In genomic region chr22:35705141-35705540, GRCh38 we compare ENCODE assay signal across 17 cellular contexts. TPM values are rescaled to one million over a fixed set of nuclear protein-coding genes. Genes with fewer than 3 reads are reported as not detected.
A peak's percentile ranks its signal among the peaks of the same experiment; 100 is the strongest.
DNase-seq lines count a peak whose midpoint lies in the region; ATAC-seq, FAIRE-seq and TF ChIP-seq lines count a peak whose summit lies in the region.
"Had no signal": no experiment of that assay in that cellular context is flagged by ENCODE, and none has a peak within 500 bp of the region (broad histone marks: within the 10 kb centered on the region; RNA-seq: fewer than 3 reads in every experiment).

No MANE protein-coding gene starts in this region.

- ATAC-seq in IMR-90 (ENCODE audit: low read depth) = peak; percentile 91
- no peak for ATAC-seq in lower lobe of right lung
- ATAC-seq in GM18511 (IDR thresholded peaks at IDR 0.05; ENCODE audit: unreplicated experiment) = no peak
- ATAC-seq: T-cell had no signal

- no peak overlapping the region for H3K9ac ChIP-seq in IMR-90 (ENCODE audit: low read depth, low read length)

- no peak overlapping the region for H2AK9ac ChIP-seq in IMR-90 (replicated peaks; ENCODE audit: low read depth, low read length, poor library complexity)

- DNase-seq in AG09309 (ENCODE audit: low read depth) = peak; percentile 39
- DNase-seq in IMR-90 = peak; percentile 95
- peak; percentile 87 for DNase-seq in bronchial epithelial cell (ENCODE audit: low read depth)
- peak; percentile 10 for DNase-seq in kidney epithelial cell (ENCODE audit: low read depth)
- no peak for DNase-seq in lower lobe of right lung
- no peak for DNase-seq in NCI-H748 treated with DMSO at 0.1 percent for 48 hours (lab: John Stamatoyannopoulos, UW)
- no peak for DNase-seq in activated CD4-positive, alpha-beta memory T cell treated with anti-CD3 and anti-CD28 coated beads for 36 hours
- DNase-seq: activated CD4-positive, alpha-beta T cell treated with anti-CD3 and anti-CD28 coated beads for 4 hours; activated T-cell treated with anti-CD3 and anti-CD28 coated beads, Interleukin-2, amount 50 U/mL, for 24 hours; BE2C; mesendoderm; MV-4-11; ovary; stimulated activated CD4-positive, alpha-beta T cell treated with anti-CD3 and anti-CD28 coated beads, Interleukin-15, amount 100 ng/mL, for 24 hours; T-cell had no signal

- no peaks in the 10 kb centered on the region for H3K9me3 Mint-ChIP-seq in activated CD4-positive, alpha-beta memory T cell treated with anti-CD3 and anti-CD28 coated beads for 36 hours
- H3K9me3 Mint-ChIP-seq: activated T-cell treated with anti-CD3 and anti-CD28 coated beads, Interleukin-2, amount 50 U/mL, for 24 hours; T-cell had no signal

- H3K4me1 ChIP-seq in IMR-90 (ENCODE audit: control insufficient read depth, insufficient read depth, low read length) (peaks cover 18% of the 10 kb centered on the region), lower lobe of right lung (no peaks in the 10 kb centered on the region)
- H3K4me1 ChIP-seq: BE2C, upper lobe of left lung had no signal

- H3K23ac ChIP-seq in IMR-90 (ENCODE audit: low read depth, low read length) = no peak overlapping the region

- TF ChIP-seq RAD21 in IMR-90 (IDR thresholded peaks at IDR 0.05; ENCODE audit: low read length) = no peak

- no peaks in the 10 kb centered on the region; a peak in 1 of 4 replicates for H3K79me1 ChIP-seq in IMR-90 (ENCODE audit: low read depth in 1 of 2, low read length in 2 of 2)

- H3K27ac Mint-ChIP-seq in activated CD4-positive, alpha-beta memory T cell treated with anti-CD3 and anti-CD28 coated beads for 36 hours = no peak overlapping the region
- H3K27ac Mint-ChIP-seq: activated T-cell treated with anti-CD3 and anti-CD28 coated beads, Interleukin-2, amount 50 U/mL, for 24 hours; T-cell had no signal

- H2BK5ac ChIP-seq in IMR-90 (ENCODE audit: low read depth, low read length, poor library complexity, severe bottlenecking) = peak overlapping the region; percentile 68

- no peak for FAIRE-seq in bronchial epithelial cell (lab: Jason Lieb, UNC)

- dilution Hi-C loops in IMR-90 (cut with HindIII; ENCODE audit: low sequenced_read_pairs, unreplicated experiment) = no loop called here

- no peak overlapping the region for H4K5ac ChIP-seq in IMR-90 (ENCODE audit: low read depth, low read length)

- H2BK15ac ChIP-seq in IMR-90 (ENCODE audit: low read depth, low read length) = 0 out of 3 replicates have a peak overlapping the region, but pooled peaks have one; percentile 29

- BruUV-seq in IMR-90 (replicated peaks; lab: Mats Ljungman, UMichigan) = no TSS peak

- in situ Hi-C loops in IMR-90 (cut with MboI; ENCODE audit: low sequenced_read_pairs) = no loop called here

- H3K36me3 ChIP-seq in IMR-90 (ENCODE audit: control insufficient read depth, insufficient read depth, low read length) = no peaks in the 10 kb centered on the region
- H3K36me3 ChIP-seq in bronchial epithelial cell (ENCODE audit: control insufficient read depth, insufficient read depth, low read length) = no peaks in the 10 kb centered on the region
- no peaks in the 10 kb centered on the region for H3K36me3 ChIP-seq in kidney epithelial cell (ENCODE audit: control insufficient read depth, insufficient read depth, low read length)
- no peaks in the 10 kb centered on the region for H3K36me3 ChIP-seq in lower lobe of right lung
- H3K36me3 ChIP-seq: BE2C, ovary, upper lobe of left lung had no signal

- no peak overlapping the region for H3K56ac ChIP-seq in IMR-90 (ENCODE audit: extremely low read depth, insufficient read depth, low read length)

- WGBS in IMR-90 (ENCODE audit: extremely low coverage in 2 of 2, insufficient read length in 1 of 2), 2 experiments = no CpG with 5 or more reads among the region's 3 CpGs

- peaks cover 12% of the 10 kb centered on the region; the same call in 1 of the 2 replicates for H3K9me1 ChIP-seq in IMR-90 (ENCODE audit: insufficient read depth, low read length)

- POLR2A ChIA-PET in IMR-90 (lab: Charles Lee; ENCODE audit: unreplicated experiment) = no interaction called here
- POLR2A ChIA-PET in activated CD4-positive, alpha-beta memory T cell treated with anti-CD3 and anti-CD28 coated beads for 36 hours (lab: Charles Lee) = no interaction called here

- H3K4me3 Mint-ChIP-seq in activated CD4-positive, alpha-beta memory T cell treated with anti-CD3 and anti-CD28 coated beads for 36 hours = no peak overlapping the region
- H3K4me3 Mint-ChIP-seq: activated T-cell treated with anti-CD3 and anti-CD28 coated beads, Interleukin-2, amount 50 U/mL, for 24 hours; T-cell had no signal

- peak overlapping the region; percentile 58 for H2BK120ac ChIP-seq in IMR-90 (ENCODE audit: low read depth, low read length)

- H3K14ac ChIP-seq in IMR-90 (replicated peaks; ENCODE audit: low read depth, low read length) = no peak overlapping the region; the same call in 1 of the 2 replicates

- no peaks in the 10 kb centered on the region for H3K27me3 Mint-ChIP-seq in activated CD4-positive, alpha-beta memory T cell treated with anti-CD3 and anti-CD28 coated beads for 36 hours
- H3K27me3 Mint-ChIP-seq: activated T-cell treated with anti-CD3 and anti-CD28 coated beads, Interleukin-2, amount 50 U/mL, for 24 hours; T-cell had no signal

- H3K27ac ChIP-seq in IMR-90 (ENCODE audit: insufficient read depth, low read length) (peak overlapping the region; percentile 53), lower lobe of right lung (no peak overlapping the region)
- H3K27ac ChIP-seq: ovary, upper lobe of left lung had no signal

- H3K27me3 ChIP-seq in IMR-90 (ENCODE audit: control insufficient read depth, insufficient read depth, low read length) = no peaks in the 10 kb centered on the region
- no peaks in the 10 kb centered on the region for H3K27me3 ChIP-seq in bronchial epithelial cell (ENCODE audit: control insufficient read depth, insufficient read depth, low read length)
- H3K27me3 ChIP-seq in kidney epithelial cell (ENCODE audit: control insufficient read depth, insufficient read depth, low read length) = no peaks in the 10 kb centered on the region
- no peaks in the 10 kb centered on the region for H3K27me3 ChIP-seq in lower lobe of right lung (ENCODE audit: low read depth)
- H3K27me3 ChIP-seq: BE2C, ovary, upper lobe of left lung had no signal

- H2AK5ac ChIP-seq in IMR-90 (ENCODE audit: low read depth, low read length) = peak overlapping the region; percentile 48; the same call in 1 of the 2 replicates

- no peaks in the 10 kb centered on the region for H3K36me3 Mint-ChIP-seq in activated CD4-positive, alpha-beta memory T cell treated with anti-CD3 and anti-CD28 coated beads for 36 hours
- H3K36me3 Mint-ChIP-seq: T-cell had no signal

- H2AFZ ChIP-seq in IMR-90 (replicated peaks; ENCODE audit: low read length, poor library complexity) = no peak overlapping the region

- intact Hi-C loops in IMR-90 (cut with micrococcal nuclease) (loop anchor here (5.0 kb wide), 1 partner anchor 38 kb away; no protein-coding TSS in a partner anchor), lower lobe of right lung (cut with DNase I) (no loop called here)
- intact Hi-C loops in activated CD4-positive, alpha-beta memory T cell treated with anti-CD3 and anti-CD28 coated beads for 36 hours (cut with micrococcal nuclease) = no loop called here

- H3K4me1 Mint-ChIP-seq in activated CD4-positive, alpha-beta memory T cell treated with anti-CD3 and anti-CD28 coated beads for 36 hours (ENCODE audit: low read depth) = no peaks in the 10 kb centered on the region
- H3K4me1 Mint-ChIP-seq: T-cell had no signal

- CTCF ChIA-PET in IMR-90 (lab: Yijun Ruan, JAX) = interaction anchor here (0.6 to 0.7 kb wide), 2 partner anchors 109 to 299 kb away, joined by 4 to 5 read pairs; no protein-coding TSS in a partner anchor
- CTCF ChIA-PET in activated CD4-positive, alpha-beta memory T cell treated with anti-CD3 and anti-CD28 coated beads for 36 hours (lab: Charles Lee) = no interaction called here

- H3K4me3 ChIP-seq in AG09309 (ENCODE audit: control insufficient read depth, low read depth, low read length) (no peak overlapping the region), IMR-90 (ENCODE audit: insufficient read depth, low read depth, low read length) (no peak overlapping the region), bronchial epithelial cell (ENCODE audit: low read depth, low read length) (no peak overlapping the region), kidney epithelial cell (ENCODE audit: low read depth, low read length) (no peak overlapping the region), lower lobe of right lung (no peak overlapping the region)
- H3K4me3 ChIP-seq: ovary, upper lobe of left lung had no signal

- peak overlapping the region; percentile 28 for H3K4me2 ChIP-seq in IMR-90 (ENCODE audit: low read depth, low read length)

- no peak overlapping the region; the same call in 1 of the 2 replicates for H4K91ac ChIP-seq in IMR-90 (ENCODE audit: insufficient read depth, low read depth, low read length)

- TF ChIP-seq POLR2A in IMR-90 (IDR thresholded peaks at IDR 0.05; ENCODE audit: low read depth, low read length) = no peak

- no peak for TF ChIP-seq CTCF in AG09309 (IDR thresholded peaks at IDR 0.05; ENCODE audit: control insufficient read depth, insufficient read depth, low read depth, low read length, missing control alignments)
- no peak for TF ChIP-seq CTCF in IMR-90 (conservative IDR thresholded peaks at IDR 0.05; ENCODE audit: low read depth, low read length)
- no peak for TF ChIP-seq CTCF in bronchial epithelial cell (IDR thresholded peaks at IDR 0.05; ENCODE audit: insufficient read depth, low read length, severe bottlenecking)
- TF ChIP-seq CTCF in kidney epithelial cell (IDR thresholded peaks at IDR 0.05; ENCODE audit: insufficient read depth, low read length, poor library complexity, severe bottlenecking) = no peak
- no peak for TF ChIP-seq CTCF in lower lobe of right lung (IDR thresholded peaks at IDR 0.05)

- H3K4ac ChIP-seq in IMR-90 (ENCODE audit: low read depth, low read length) = peak overlapping the region; percentile 59

- no peaks in the 10 kb centered on the region; the same call in 1 of the 2 replicates for H4K20me1 ChIP-seq in IMR-90 (ENCODE audit: insufficient read depth, low read length)

- H4K8ac ChIP-seq in IMR-90 (ENCODE audit: low read depth in 2 of 2, low read length in 2 of 2) = no peak overlapping the region; a peak in 1 of 4 replicates

- H2BK20ac ChIP-seq in IMR-90 (ENCODE audit: low read depth, low read length) = peak overlapping the region; percentile 55

- H3K18ac ChIP-seq in IMR-90 (ENCODE audit: low read depth, low read length) = no peak overlapping the region

- no peaks in the 10 kb centered on the region for H3K9me3 ChIP-seq in IMR-90 (ENCODE audit: control insufficient read depth, insufficient read depth, low read length)
- no peaks in the 10 kb centered on the region for H3K9me3 ChIP-seq in lower lobe of right lung
- H3K9me3 ChIP-seq: BE2C, ovary, upper lobe of left lung had no signal

RNA-seq across cellular contexts. Expression of gene APOL5, which starts 12.5 kb away (rescaled TPM):
- total RNA-seq in IMR-90 (2012; rRNA removed) = under 0.01 and 0.18 TPM in 2 replicates
- 0.15 and 0.19 TPM in 2 replicates for polyA plus RNA-seq in IMR-90 (2012; rRNA removed)
- polyA plus RNA-seq in IMR-90 (2012; cell fraction: cytosol; rRNA removed) = 0.15 TPM in 1 of 2 replicates, not detected in the other
- 0.09 and 0.16 TPM in 2 replicates for polyA plus RNA-seq in IMR-90 (2012; cell fraction: nucleus; rRNA removed; ENCODE audit: low replicate concordance)
- total RNA-seq in bronchial epithelial cell = not detected in 2 replicates
- total RNA-seq in kidney epithelial cell = not detected in 2 replicates
- total RNA-seq in lower lobe of right lung = not detected
- not detected for total RNA-seq in activated CD4-positive, alpha-beta memory T cell treated with anti-CD3 and anti-CD28 coated beads for 36 hours
- total RNA-seq: ovary, T-cell, upper lobe of left lung had no signal
- polyA plus RNA-seq: ovary had no signal

RNA-seq across cellular contexts. Expression of gene APOL6, which starts 56.9 kb away (rescaled TPM):
- 7.2 TPM in 2 replicates for total RNA-seq in IMR-90 (2012; rRNA removed)
- polyA plus RNA-seq in IMR-90 (2012; rRNA removed) = 0.86 and 1.2 TPM in 2 replicates
- 0.47 and 0.64 TPM in 2 replicates for polyA plus RNA-seq in IMR-90 (2012; cell fraction: cytosol; rRNA removed)
- 0.32 and 1.4 TPM in 2 replicates for polyA plus RNA-seq in IMR-90 (2012; cell fraction: nucleus; rRNA removed; ENCODE audit: low replicate concordance)
- 6.1 and 10.6 TPM in 2 replicates for total RNA-seq in bronchial epithelial cell
- total RNA-seq in kidney epithelial cell = 19.1 and 20.9 TPM in 2 replicates
- total RNA-seq in lower lobe of right lung = 53.8 TPM
- total RNA-seq in activated CD4-positive, alpha-beta memory T cell treated with anti-CD3 and anti-CD28 coated beads for 36 hours = 10 to 100 TPM; 26.7 to 27.7 TPM

Comparison
In these comparisons a context has a peak if more than half of its experiments do, and no peak if none do; other contexts are left out.
1. DNase-seq: peak in AG09309 (single experiment), IMR-90 (single experiment), bronchial epithelial cell (single experiment) and kidney epithelial cell (single experiment); none in lower lobe of right lung (single experiment), NCI-H748 treated with DMSO at 0.1 percent for 48 hours (single experiment) and activated CD4-positive, alpha-beta memory T cell treated with anti-CD3 and anti-CD28 coated beads for 36 hours (single experiment).